15 cellular contexts compared by ENCODE assay signal in genomic region chr9:105859428-105860091, GRCh38.
DNase-seq lines count a peak whose midpoint lies in the region; ATAC-seq and TF ChIP-seq lines count a peak whose summit lies in the region.
"Had no signal": no experiment of that assay in that cellular context is flagged by ENCODE, and none has a peak within 500 bp of the region (broad histone marks: within the 10 kb centered on the region; RNA-seq: fewer than 3 reads in every experiment).

No MANE protein-coding gene starts in this region.

- no peak for ATAC-seq in activated CD8-positive, alpha-beta T cell treated with anti-CD3 and anti-CD28 coated beads for 36 hours
- peak in 1 of 3 donors; percentile 49 for ATAC-seq in natural killer cell
- ATAC-seq in HG03439 (IDR thresholded peaks at IDR 0.05; ENCODE audit: unreplicated experiment): no peak

- peak overlapping the region; percentile 49 for H3K27ac ChIP-seq in KOPT-K1 (ENCODE audit: low read depth, low read length, poor library complexity, severe bottlenecking)
- H3K27ac ChIP-seq: epithelial cell of prostate had no signal

- TF ChIP-seq CTCF in activated CD8-positive, alpha-beta T cell treated with anti-CD3 and anti-CD28 coated beads for 36 hours (IDR thresholded peaks at IDR 0.05): peak; percentile 81
- peak; percentile 58 for TF ChIP-seq CTCF in natural killer cell (IDR thresholded peaks at IDR 0.05)

- no peaks in the 10 kb centered on the region for H3K9me3 ChIP-seq in KOPT-K1 (ENCODE audit: insufficient read depth, low read length, poor library complexity, severe bottlenecking)

- H3K4me3 Mint-ChIP-seq in activated CD4-positive, alpha-beta T cell treated with anti-CD3 and anti-CD28 coated beads, Interleukin-2, amount 10 ng/mL, durations not matched to agents 24 days and 14 days: peak overlapping the region; percentile 62
- peak overlapping the region; percentile 20 for H3K4me3 Mint-ChIP-seq in activated CD8-positive, alpha-beta T cell treated with anti-CD3 and anti-CD28 coated beads for 36 hours
- peak overlapping the region; percentile 67 for H3K4me3 Mint-ChIP-seq in natural killer cell
- H3K4me3 Mint-ChIP-seq: mesothelial cell of epicardium had no signal

- H3K27ac Mint-ChIP-seq in activated CD4-positive, alpha-beta T cell treated with anti-CD3 and anti-CD28 coated beads, Interleukin-2, amount 10 ng/mL, durations not matched to agents 24 days and 14 days: peak overlapping the region; percentile 17
- H3K27ac Mint-ChIP-seq in activated CD8-positive, alpha-beta T cell treated with anti-CD3 and anti-CD28 coated beads for 36 hours: peak overlapping the region; percentile 70
- peak overlapping the region; percentile 80 to 82 for H3K27ac Mint-ChIP-seq in natural killer cell
- H3K27ac Mint-ChIP-seq: mesothelial cell of epicardium had no signal

- POLR2A ChIA-PET in activated CD8-positive, alpha-beta T cell treated with anti-CD3 and anti-CD28 coated beads for 36 hours (lab: Charles Lee): no interaction called here

- CTCF ChIA-PET in activated CD8-positive, alpha-beta T cell treated with anti-CD3 and anti-CD28 coated beads for 36 hours (lab: Charles Lee): interaction anchor here (1.4 to 5.6 kb wide), 3 partner anchors 18 to 22 kb away, joined by 5 to 34 read pairs (median 6); no protein-coding TSS in a partner anchor

- peaks cover 7% of the 10 kb centered on the region for H3K9me3 Mint-ChIP-seq in activated CD4-positive, alpha-beta T cell treated with anti-CD3 and anti-CD28 coated beads, Interleukin-2, amount 10 ng/mL, durations not matched to agents 24 days and 14 days
- H3K9me3 Mint-ChIP-seq in activated CD8-positive, alpha-beta T cell treated with anti-CD3 and anti-CD28 coated beads for 36 hours: peaks cover 5% of the 10 kb centered on the region
- peaks cover 3 to 8% of the 10 kb centered on the region in 2 donors for H3K9me3 Mint-ChIP-seq in natural killer cell

- peaks cover 16% of the 10 kb centered on the region for H3K27me3 Mint-ChIP-seq in activated CD4-positive, alpha-beta T cell treated with anti-CD3 and anti-CD28 coated beads, Interleukin-2, amount 10 ng/mL, durations not matched to agents 24 days and 14 days
- no peaks in the 10 kb centered on the region for H3K27me3 Mint-ChIP-seq in activated CD8-positive, alpha-beta T cell treated with anti-CD3 and anti-CD28 coated beads for 36 hours
- H3K27me3 Mint-ChIP-seq in natural killer cell (ENCODE audit: low read depth in 2 of 2): no peaks in the 10 kb centered on the region

- DNase-seq in activated CD4-positive, alpha-beta T cell treated with anti-CD3 and anti-CD28 coated beads, Interleukin-2, amount 10 ng/mL, durations not matched to agents 24 days and 14 days: no peak
- DNase-seq in activated CD4-positive, alpha-beta T cell treated with anti-CD3 and anti-CD28 coated beads for 4 hours: no peak
- no peak for DNase-seq in activated CD8-positive, alpha-beta T cell treated with anti-CD3 and anti-CD28 coated beads for 36 hours
- DNase-seq in natural killer cell: no peak
- no peak for DNase-seq in NCI-H2171 treated with DMSO at 0.1 percent for 48 hours (lab: John Stamatoyannopoulos, UW)
- DNase-seq in SKM-1 treated with dmso at 0.1 percent for 144 hours (lab: John Stamatoyannopoulos, UW; ENCODE audit: unreplicated experiment): no peak
- DNase-seq: activated CD4-positive, CD25-positive, alpha-beta regulatory T cell treated with anti-CD3 and anti-CD28 coated beads, Interleukin-2, amount 50 U/mL, for 72 hours; activated gamma-delta T cell; NCI-H1436; SHP77 treated with DMSO at 0.1 percent for 48 hours; trophoblast cell had no signal

- intact Hi-C loops in activated CD4-positive, alpha-beta T cell treated with anti-CD3 and anti-CD28 coated beads, Interleukin-2, amount 10 ng/mL, durations not matched to agents 24 days and 14 days (cut with micrococcal nuclease): no loop called here
- intact Hi-C loops in activated CD8-positive, alpha-beta T cell treated with anti-CD3 and anti-CD28 coated beads for 36 hours (cut with micrococcal nuclease): no loop called here
- intact Hi-C loops in natural killer cell (cut with micrococcal nuclease): no loop called here

- H3K4me1 Mint-ChIP-seq in activated CD4-positive, alpha-beta T cell treated with anti-CD3 and anti-CD28 coated beads, Interleukin-2, amount 10 ng/mL, durations not matched to agents 24 days and 14 days: peaks cover 19% of the 10 kb centered on the region
- H3K4me1 Mint-ChIP-seq in activated CD8-positive, alpha-beta T cell treated with anti-CD3 and anti-CD28 coated beads for 36 hours (ENCODE audit: low read depth): peaks cover 22% of the 10 kb centered on the region
- peaks cover 20% of the 10 kb centered on the region in 2 donors for H3K4me1 Mint-ChIP-seq in natural killer cell

- no peaks in the 10 kb centered on the region for H3K36me3 ChIP-seq in KOPT-K1 (ENCODE audit: insufficient read depth, low read length)

- H3K36me3 Mint-ChIP-seq in activated CD4-positive, alpha-beta T cell treated with anti-CD3 and anti-CD28 coated beads, Interleukin-2, amount 10 ng/mL, durations not matched to agents 24 days and 14 days (ENCODE audit: low read depth): no peaks in the 10 kb centered on the region
- H3K36me3 Mint-ChIP-seq in activated CD8-positive, alpha-beta T cell treated with anti-CD3 and anti-CD28 coated beads for 36 hours (ENCODE audit: low read depth): peaks cover 2% of the 10 kb centered on the region
- H3K36me3 Mint-ChIP-seq in natural killer cell: no peaks in the 10 kb centered on the region
- H3K36me3 Mint-ChIP-seq: mesothelial cell of epicardium had no signal

Comparison
In these comparisons a context has a peak if more than half of its experiments do, and no peak if none do; other contexts are left out.
1. H3K27ac Mint-ChIP-seq: peak in every context shown above with its lines; median percentile 81 in natural killer cell; 70 in activated CD8-positive, alpha-beta T cell treated with anti-CD3 and anti-CD28 coated beads for 36 hours; 17 in activated CD4-positive, alpha-beta T cell treated with anti-CD3 and anti-CD28 coated beads, Interleukin-2, amount 10 ng/mL, durations not matched to agents 24 days and 14 days.